ENCODE assay signal across 8 cellular contexts in the genomic region with DNA sequence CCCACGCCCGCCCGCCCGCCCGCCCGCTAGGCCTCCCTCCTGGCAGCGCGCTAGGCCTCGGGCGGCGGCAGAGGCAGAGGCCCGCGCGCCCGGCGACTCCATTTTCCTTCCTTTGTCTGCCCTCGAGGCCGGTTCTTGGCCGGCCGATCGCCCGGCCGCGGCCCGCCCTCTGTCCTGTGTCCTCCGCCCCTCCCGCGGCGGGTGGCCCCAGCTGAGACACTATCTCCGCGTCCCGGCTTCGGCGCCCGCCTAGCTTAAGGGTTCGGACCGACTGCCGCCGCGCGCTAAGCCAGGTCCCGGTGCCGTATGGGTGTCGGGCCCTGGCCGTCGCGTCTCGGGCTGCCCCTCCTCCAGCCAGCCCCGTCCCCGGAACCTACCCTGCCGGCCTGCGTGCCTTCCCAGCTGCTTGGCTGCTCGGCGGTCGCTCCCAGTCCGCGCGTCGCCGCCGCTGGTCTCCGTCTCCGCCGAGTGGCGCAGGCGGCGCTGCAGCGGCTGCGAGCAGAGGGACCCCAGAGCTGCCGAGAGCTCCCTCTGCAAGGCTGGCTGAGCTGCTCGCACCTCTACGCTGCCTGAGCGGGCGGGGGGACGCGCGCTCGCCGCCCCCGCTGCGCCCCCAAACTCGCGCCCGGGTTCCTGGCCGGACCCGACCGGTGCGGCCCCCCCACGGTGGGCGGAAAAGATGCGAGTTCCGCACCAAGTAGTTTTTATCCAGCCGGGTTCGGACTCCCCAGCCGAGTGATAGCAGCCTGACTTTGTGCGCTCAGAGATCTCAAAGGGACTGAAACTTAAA. TPM values are rescaled to one million over a fixed set of nuclear protein-coding genes. Genes with fewer than 3 reads are reported as not detected.
DNase-seq lines count a peak whose midpoint lies in the region; ATAC-seq, FAIRE-seq and TF ChIP-seq lines count a peak whose summit lies in the region.

No MANE protein-coding gene starts in this region.

- CTCF ChIA-PET in K562 (lab: Yijun Ruan, JAX; ENCODE audit: low intra/inter-chr PET ratio): interaction anchor here (0.5 to 2.3 kb wide), 6 partner anchors 17 to 645 kb away, joined by 3 to 17 read pairs (median 3); partner anchors contain the start of gene PARD6A

- peak; percentile 75 for TF ChIP-seq POLR2A in K562 (conservative IDR thresholded peaks at IDR 0.05)

- H3K9me3 ChIP-seq in K562 (replicated peaks; ENCODE audit: control insufficient read depth, insufficient read depth, low read depth, low read length): no peaks in the 10 kb centered on the region
- peaks cover 2% of the 10 kb centered on the region for H3K9me3 ChIP-seq in iPS-18c (ENCODE audit: control insufficient read depth, insufficient read depth, low read length)
- H3K9me3 ChIP-seq in skeletal muscle tissue (ENCODE audit: control insufficient read depth in 3 of 3, low read length in 3 of 3): no peaks in the 10 kb centered on the region

- in situ Hi-C loops in K562 (cut with MboI): no loop called here

- no peaks in the 10 kb centered on the region for H3K27me3 ChIP-seq in K562 (ENCODE audit: control insufficient read depth in 2 of 2, insufficient read depth in 2 of 2, low read length in 2 of 2)
- H3K27me3 ChIP-seq in skeletal muscle tissue (ENCODE audit: control insufficient read depth in 3 of 3, insufficient read depth in 3 of 3, low read length in 3 of 3): no peaks in the 10 kb centered on the region

- no peaks in the 10 kb centered on the region for H4K20me1 ChIP-seq in K562 (replicated peaks; ENCODE audit: control insufficient read depth, insufficient read depth, low read length)

- H3K9me1 ChIP-seq in K562 (ENCODE audit: control insufficient read depth, insufficient read depth, low read length): no peaks in the 10 kb centered on the region

- no peak for TF ChIP-seq RAD21 in K562 (CRISPR knock-in tag; conservative IDR thresholded peaks at IDR 0.05 in 1 of 2, IDR thresholded peaks at IDR 0.05 in 1 of 2)

- H3K4me1 ChIP-seq in K562 (replicated peaks in 1 of 2; ENCODE audit: control insufficient read depth in 2 of 2, insufficient read depth in 2 of 2, low read length in 2 of 2): peaks cover 15 to 27% of the 10 kb centered on the region in 2 experiments; a peak in 4 of 5 replicates
- H3K4me1 ChIP-seq in skeletal muscle tissue (ENCODE audit: control insufficient read depth in 3 of 3, insufficient read depth in 3 of 3, low read length in 3 of 3): peaks cover 24 to 28% (median 24%) of the 10 kb centered on the region in 3 donors

- H3K9ac ChIP-seq in K562 (ENCODE audit: insufficient read depth in 1 of 2, low read depth in 2 of 2, low read length in 2 of 2) (peak overlapping the region; percentile 97 to 99), skeletal muscle tissue (ENCODE audit: low read depth in 1 of 3, low read length in 3 of 3) (peak overlapping the region; percentile 91 to 99 (median 96))

- peak; percentile 11 for TF ChIP-seq CTCF in GM20000 (IDR thresholded peaks at IDR 0.05; ENCODE audit: extremely low read depth, missing control alignments)
- peak; percentile 46 to 94 (median 55) for TF ChIP-seq CTCF in K562 (IDR thresholded peaks at IDR 0.05 in 2 of 3, conservative IDR thresholded peaks at IDR 0.05 in 1 of 3; ENCODE audit: insufficient read depth in 2 of 3, low read depth in 1 of 3, low read length in 3 of 3)

- peak; percentile 69 for ATAC-seq in K562

- H3K4me3 ChIP-seq in K562 (peak overlapping the region; percentile 97), iPS-18c (ENCODE audit: insufficient read depth, low read depth, low read length) (peak overlapping the region; percentile 91), skeletal muscle tissue (ENCODE audit: low read length in 3 of 3) (peak overlapping the region; percentile 88 to 93 (median 91))

- H3K79me2 ChIP-seq in K562 (ENCODE audit: control insufficient read depth, insufficient read depth, low read length): peaks cover 66% of the 10 kb centered on the region

- POLR2A ChIA-PET in K562 (lab: Yijun Ruan, JAX): interaction anchor here (0.6 to 3.2 kb wide), 19 partner anchors 9 to 805 kb away, joined by 3 to 24 read pairs (median 3); partner anchors contain the start of genes ACD and PARD6A

- FAIRE-seq in HTR-8/SVneo (lab: Jason Lieb, UNC) (peak; percentile 64), K562 (lab: Jason Lieb, UNC) (no peak)

- intact Hi-C loops in K562 (cut with micrococcal nuclease): loop anchor here (2.0 to 5.0 kb wide), 3 partner anchors 42 to 104 kb away; partner anchors contain the start of genes C16orf86 and ENKD1

- peak overlapping the region; percentile 90 for H3K4me2 ChIP-seq in K562 (ENCODE audit: insufficient read depth, low read length)

- no peak for TF ChIP-seq EP300 in K562 (IDR thresholded peaks at IDR 0.05; ENCODE audit: low read length)

- under 1% methylated on average over 80 of the region's 96 CpGs for WGBS in K562 (ENCODE audit: insufficient coverage, low coverage, missing lambda C conversion rate)

- no TSS peak for BruUV-seq in K562 (replicated peaks; lab: Mats Ljungman, UMichigan)

- H3K27ac ChIP-seq in K562 (ENCODE audit: extremely low read depth, low read depth, low read length): peak overlapping the region; percentile 98
- H3K27ac ChIP-seq in skeletal muscle tissue (ENCODE audit: low read depth, low read length): peak overlapping the region; percentile 99

- H2AFZ ChIP-seq in K562 (ENCODE audit: low read depth, low read length): peak overlapping the region; percentile 82

- H3K36me3 ChIP-seq in K562 (ENCODE audit: control insufficient read depth, insufficient read depth, low read length) (peaks cover 4% of the 10 kb centered on the region; the same call in 1 of the 3 replicates), skeletal muscle tissue (ENCODE audit: control insufficient read depth in 3 of 3, insufficient read depth in 3 of 3, low read length in 3 of 3) (no peaks in the 10 kb centered on the region)

- DNase-seq in DMS153 treated with DMSO at 0.1 percent for 48 hours (lab: John Stamatoyannopoulos, UW; ENCODE audit: unreplicated experiment): peak; percentile 20
- peak; percentile 63 for DNase-seq in GM20000 (ENCODE audit: low spot score)
- no peak for DNase-seq in HTR-8/SVneo (ENCODE audit: insufficient read length, low spot score)
- peak; percentile 47 for DNase-seq in T-helper 22 cell (ENCODE audit: low read depth)
- peak; percentile 59 to 75 (median 70) for DNase-seq in K562 (ENCODE audit: extremely low read depth in 1 of 4, low spot score in 3 of 4)
- no peak for DNase-seq in NCI-H2081 treated with DMSO at 0.1 percent for 48 hours (lab: John Stamatoyannopoulos, UW)

TF ChIP-seq in K562, 482 proteins besides CTCF, POLR2A, EP300 and RAD21 (continues in another document):
- TF ChIP-seq, protein P1, sequence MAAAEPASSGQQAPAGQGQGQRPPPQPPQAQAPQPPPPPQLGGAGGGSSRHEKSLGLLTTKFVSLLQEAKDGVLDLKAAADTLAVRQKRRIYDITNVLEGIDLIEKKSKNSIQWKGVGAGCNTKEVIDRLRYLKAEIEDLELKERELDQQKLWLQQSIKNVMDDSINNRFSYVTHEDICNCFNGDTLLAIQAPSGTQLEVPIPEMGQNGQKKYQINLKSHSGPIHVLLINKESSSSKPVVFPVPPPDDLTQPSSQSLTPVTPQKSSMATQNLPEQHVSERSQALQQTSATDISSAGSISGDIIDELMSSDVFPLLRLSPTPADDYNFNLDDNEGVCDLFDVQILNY (CRISPR knock-in tag; IDR thresholded peaks at IDR 0.05): 0 out of 2 replicates have a peak, but pooled peaks have one; percentile 61

RNA-seq across cellular contexts. Expression of gene CTCF, which starts 0.8 kb away (rescaled TPM):
- 41.2 and 61.0 TPM in 2 replicates for total RNA-seq in K562 (2011; cell fraction: chromatin; rRNA removed; ENCODE audit: low replicate concordance)
- 26.5 and 26.8 TPM in 2 replicates for total RNA-seq in K562 (2011; cell fraction: nucleolus; rRNA removed)
- 34.7 and 46.6 TPM in 2 replicates for total RNA-seq in K562 (2011; cell fraction: nucleoplasm; rRNA removed)
- total RNA-seq in K562 (2014; rRNA removed): 31.3 and 34.6 TPM in 2 replicates
- 36.5 and 37.6 TPM in 2 replicates for total RNA-seq in K562 (2014; rRNA removed; fragmentation: Illumina TruSeq; extraction: Trizol)
- total RNA-seq in K562 (2015; rRNA removed; fragmentation: Illumina TruSeq; extraction: Trizol): 45.1 and 49.2 TPM in 2 replicates
- 37.5 and 37.9 TPM in 2 replicates for total RNA-seq in K562 (2021)
- 21.0 and 33.9 TPM in 2 replicates for polyA plus RNA-seq in K562 (2011; rRNA removed)
- polyA plus RNA-seq in K562 (2011; cell fraction: cytosol; rRNA removed): 17.2 and 19.3 TPM in 2 replicates
- 12.8 and 14.9 TPM in 2 replicates for polyA plus RNA-seq in K562 (2011; cell fraction: nucleus; rRNA removed)
- polyA plus RNA-seq in K562 (2012): 27.6 and 33.5 TPM in 2 replicates
- polyA plus RNA-seq in K562 (2014; fragmentation: Illumina TruSeq; extraction: Trizol): 41.0 and 47.1 TPM in 2 replicates
- 10 to 100 TPM in 1 of 2 experiments, 1 to 10 TPM in 1; 7.8 to 11.0 TPM for polyA plus RNA-seq in K562 (2014; fragmentation: Nextera tagmentation; extraction: Ambion mirVana)
- polyA plus RNA-seq in K562 (2014; rRNA removed): 26.4 and 27.5 TPM in 2 replicates
- polyA minus RNA-seq in K562 (2011; rRNA and poly(A)+ RNA removed): 34.2 and 51.3 TPM in 2 replicates
- 21.9 and 28.2 TPM in 2 replicates for polyA minus RNA-seq in K562 (2011; cell fraction: cytosol; rRNA and poly(A)+ RNA removed)
- polyA minus RNA-seq in K562 (2011; cell fraction: nucleus; rRNA and poly(A)+ RNA removed): 10.4 and 17.2 TPM in 2 replicates
- total RNA-seq in skeletal muscle tissue: 31.3 TPM

RNA-seq across cellular contexts. Expression of gene RIPOR1, which starts 34.5 kb away (rescaled TPM):
- 26.1 and 49.9 TPM in 2 replicates for total RNA-seq in K562 (2011; cell fraction: chromatin; rRNA removed; ENCODE audit: low replicate concordance)
- 21.0 and 27.9 TPM in 2 replicates for total RNA-seq in K562 (2011; cell fraction: nucleolus; rRNA removed)
- 23.4 and 27.7 TPM in 2 replicates for total RNA-seq in K562 (2011; cell fraction: nucleoplasm; rRNA removed)
- total RNA-seq in K562 (2014; rRNA removed): 3.5 and 7.9 TPM in 2 replicates
- total RNA-seq in K562 (2014; rRNA removed; fragmentation: Illumina TruSeq; extraction: Trizol): 1.2 and 1.4 TPM in 2 replicates
- 3.0 and 3.1 TPM in 2 replicates for total RNA-seq in K562 (2015; rRNA removed; fragmentation: Illumina TruSeq; extraction: Trizol)
- 25.4 and 31.1 TPM in 2 replicates for total RNA-seq in K562 (2021)
- polyA plus RNA-seq in K562 (2011; rRNA removed): 2.2 and 6.3 TPM in 2 replicates
- polyA plus RNA-seq in K562 (2011; cell fraction: cytosol; rRNA removed): 1.4 and 2.4 TPM in 2 replicates
- polyA plus RNA-seq in K562 (2011; cell fraction: nucleus; rRNA removed): 19.6 and 20.6 TPM in 2 replicates
- 14.5 and 15.2 TPM in 2 replicates for polyA plus RNA-seq in K562 (2012)
- 10.0 and 14.1 TPM in 2 replicates for polyA plus RNA-seq in K562 (2014; fragmentation: Illumina TruSeq; extraction: Trizol)
- under 1 TPM; 0.36 to 0.37 TPM for polyA plus RNA-seq in K562 (2014; fragmentation: Nextera tagmentation; extraction: Ambion mirVana)
- 7.2 and 9.2 TPM in 2 replicates for polyA plus RNA-seq in K562 (2014; rRNA removed)
- 4.9 and 6.9 TPM in 2 replicates for polyA minus RNA-seq in K562 (2011; rRNA and poly(A)+ RNA removed)
- 8.8 and 31.9 TPM in 2 replicates for polyA minus RNA-seq in K562 (2011; cell fraction: cytosol; rRNA and poly(A)+ RNA removed)
- 7.0 and 19.2 TPM in 2 replicates for polyA minus RNA-seq in K562 (2011; cell fraction: nucleus; rRNA and poly(A)+ RNA removed)
- total RNA-seq in skeletal muscle tissue: 30.8 TPM

Comparison
In these comparisons a context has a peak if more than half of its experiments do, and no peak if none do; other contexts are left out.
1. DNase-seq: peak in DMS153 treated with DMSO at 0.1 percent for 48 hours (single experiment), GM20000 (single experiment), T-helper 22 cell (single experiment) and K562 (4 of 4); none in HTR-8/SVneo (single experiment) and NCI-H2081 treated with DMSO at 0.1 percent for 48 hours (single experiment).
2. Peak in every context shown above with its lines, with median percentiles within 50 percentile points of each other: H3K4me3 ChIP-seq.